In the genomic region with DNA sequence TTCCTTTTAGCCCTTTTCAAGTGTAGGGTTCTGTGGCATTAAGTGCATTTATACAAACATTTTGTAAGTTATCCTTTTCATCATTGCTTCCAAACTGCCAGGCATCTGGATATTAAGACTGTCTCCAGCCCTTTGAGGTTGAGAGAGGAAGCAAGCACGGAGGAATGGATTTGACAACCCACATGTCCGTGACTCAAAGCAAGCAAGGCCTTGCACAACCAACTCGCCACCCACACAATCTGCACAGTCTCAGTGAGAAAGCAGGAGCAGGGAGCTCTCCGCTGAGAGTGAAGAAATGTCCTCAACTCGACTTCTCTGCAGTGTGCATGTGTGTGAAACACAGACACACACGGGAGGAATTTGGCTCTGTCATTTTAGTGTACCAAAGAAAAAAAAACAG, we compare ENCODE assay signal across 8 cellular contexts.
DNase-seq lines count a peak whose midpoint lies in the region; ATAC-seq and TF ChIP-seq lines count a peak whose summit lies in the region.

No MANE protein-coding gene starts in this region.

- H3K4me1 ChIP-seq in RWPE2 (ENCODE audit: insufficient read depth, poor library complexity, severe bottlenecking): peaks cover 13% of the 10 kb centered on the region
- no peaks in the 10 kb centered on the region for H3K4me1 ChIP-seq in ovary (ENCODE audit: insufficient read depth)

- no peak for TF ChIP-seq POLR2A in ovary (IDR thresholded peaks at IDR 0.05)

- H3K4me3 ChIP-seq in RWPE2 (ENCODE audit: severe bottlenecking): no peak overlapping the region
- no peak overlapping the region for H3K4me3 ChIP-seq in ovary

- H3K9me3 ChIP-seq in RWPE2 (ENCODE audit: severe bottlenecking) (peaks cover 4% of the 10 kb centered on the region), ovary (no peaks in the 10 kb centered on the region)

- ATAC-seq in RWPE2 (ENCODE audit: low read depth): peak; percentile 100
- no peak for ATAC-seq in GM18520 (IDR thresholded peaks at IDR 0.05; ENCODE audit: unreplicated experiment)

- H3K27ac ChIP-seq in RWPE2 (ENCODE audit: poor library complexity, severe bottlenecking) (peak overlapping the region; percentile 60), ovary (no peak overlapping the region)

- H3K27me3 ChIP-seq in RWPE2 (ENCODE audit: insufficient read depth, poor library complexity, severe bottlenecking) (no peaks in the 10 kb centered on the region), ovary (no peaks in the 10 kb centered on the region)

- DNase-seq in COLO829 (ENCODE audit: low spot score) (peak; percentile 37), RWPE2 (ENCODE audit: low spot score) (peak; percentile 67), fibroblast of peridontal ligament (ENCODE audit: extremely low read depth) (peak; percentile 98), ovary (peak in 3 of 5 donors; percentile 20 to 46 (median 36)), NCI-H1105 treated with DMSO at 0.1 percent for 48 hours (lab: John Stamatoyannopoulos, UW) (no peak), NAMALWA (ENCODE audit: low spot score) (no peak), cortex of kidney (lab: John Stamatoyannopoulos, UW) (no peak)

- 30 to 37% (median 36%) methylated on average over 6 of the region's 6 CpGs for WGBS in ovary, 3 donors

- no peak for TF ChIP-seq EP300 in ovary (IDR thresholded peaks at IDR 0.05)

- intact Hi-C loops in ovary (cut with DNase I): no loop called here

- no peak for TF ChIP-seq CTCF in RWPE2 (IDR thresholded peaks at IDR 0.05; ENCODE audit: poor library complexity, severe bottlenecking)
- TF ChIP-seq CTCF in ovary (IDR thresholded peaks at IDR 0.05): no peak

- H3K36me3 ChIP-seq in RWPE2 (ENCODE audit: low read depth): no peaks in the 10 kb centered on the region
- H3K36me3 ChIP-seq in ovary: no peaks in the 10 kb centered on the region

Comparison
In these comparisons a context has a peak if more than half of its experiments do, and no peak if none do; other contexts are left out.
1. DNase-seq: peak in COLO829 (single experiment), RWPE2 (single experiment), fibroblast of peridontal ligament (single experiment) and ovary (3 of 5); none in NCI-H1105 treated with DMSO at 0.1 percent for 48 hours (single experiment), NAMALWA (single experiment) and cortex of kidney (single experiment).